Comparison of ENCODE assay signal across 1 cellular context in the genomic region with DNA sequence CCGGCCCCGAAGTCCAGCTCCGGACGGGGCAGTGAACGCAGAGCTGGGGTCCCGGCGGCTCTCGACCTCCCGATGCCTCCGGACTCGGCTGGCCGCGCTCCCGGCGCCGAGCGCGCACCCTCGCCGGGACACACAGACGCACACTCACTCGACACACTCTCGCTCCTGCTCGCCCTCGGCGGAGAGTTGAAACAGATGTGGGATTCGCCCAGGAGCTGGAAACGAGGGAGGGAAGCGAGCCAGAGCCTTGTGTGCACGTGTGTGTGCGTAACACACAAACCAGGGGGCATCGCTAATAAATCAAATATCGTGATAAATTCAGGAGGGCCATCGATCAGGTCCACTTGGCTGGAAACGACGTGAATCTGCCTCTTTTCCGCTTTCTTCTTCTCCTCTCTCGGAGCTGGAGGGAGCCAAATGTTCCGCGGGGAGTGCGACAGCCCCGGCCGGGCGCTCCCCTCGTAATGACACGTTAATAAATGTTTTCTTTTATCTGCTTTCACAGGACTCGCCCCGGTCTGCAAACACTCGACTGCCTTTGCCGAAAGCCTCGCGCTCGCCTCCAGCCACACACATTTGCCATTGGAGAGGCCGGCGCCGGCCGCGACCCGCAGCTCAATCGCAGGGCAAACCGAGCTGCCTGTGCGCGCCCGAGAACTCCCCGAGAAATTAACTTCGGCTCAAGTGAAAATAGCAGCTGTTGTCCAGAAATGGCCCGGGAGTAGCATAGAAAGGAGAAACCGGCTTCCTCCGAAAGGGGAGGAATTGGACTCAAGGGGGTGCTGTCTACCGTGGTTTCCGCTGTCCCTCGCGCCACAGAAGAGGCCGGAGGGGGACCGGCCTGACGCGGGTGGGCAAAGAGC.
A peak's percentile ranks its signal among the peaks of the same experiment; 100 is the strongest.
TF ChIP-seq lines count a peak whose summit lies in the region.

No MANE protein-coding gene starts in this region.

TF ChIP-seq in IMR-90, 13 proteins besides CTCF, POLR2A, EP300 and RAD21:
- TF ChIP-seq SMC3 (IDR thresholded peaks at IDR 0.05; ENCODE audit: low read depth, low read length) (peak; percentile 33), NFE2L2 (IDR thresholded peaks at IDR 0.05; ENCODE audit: low read depth, low read length) (no peak)
